ENCODE assay signal across 17 cellular contexts in genomic region chr11:126475627-126475991, GRCh38.
"Had no signal": no experiment of that assay in that cellular context is flagged by ENCODE, and none has a peak within 500 bp of the region (broad histone marks: within the 10 kb centered on the region; RNA-seq: fewer than 3 reads in every experiment).

No MANE protein-coding gene starts in this region.

- H3K27me3 ChIP-seq: hepatocyte had no signal

- H3K27ac ChIP-seq: hepatocyte, transverse colon had no signal

- H3K4me3 ChIP-seq: hepatocyte, lung, transverse colon had no signal

- H3K36me3 ChIP-seq: transverse colon had no signal

- H3K9me3 Mint-ChIP-seq: activated CD8-positive, alpha-beta T cell treated with anti-CD3 and anti-CD28 coated beads for 36 hours; activated naive CD8-positive, alpha-beta T cell treated with anti-CD3 and anti-CD28 coated beads, Interleukin-2, amount 10 ng/mL, durations not matched to agents 7 days and 5 days; activated T-cell treated with anti-CD3 and anti-CD28 coated beads, Interleukin-2, amount 50 U/mL, for 24 hours; activated T-helper 2 cell treated with anti-CD3 and anti-CD28 coated beads, Interferon-gamma antibody, Interleukin-2, Interleukin-4, amounts not matched to agents 10 μg/mL and 5 μg/mL and 100 μg/mL, durations not matched to agents 14 hours and 24 hours and 36 hours; effector memory CD8-positive, alpha-beta T cell; mesothelial cell of epicardium; nephron progenitor cell; stimulated activated naive CD8-positive, alpha-beta T cell treated with anti-CD3 and anti-CD28 coated beads, Interleukin-15, Interleukin-2, amounts not matched to agents 100 ng/mL and 50 ng/mL, for 24 hours had no signal

- DNase-seq: activated CD4-positive, alpha-beta T cell treated with anti-CD3 and anti-CD28 coated beads for 48 hours; activated CD4-positive, CD25-positive, alpha-beta regulatory T cell; activated CD8-positive, alpha-beta T cell treated with anti-CD3 and anti-CD28 coated beads for 36 hours; activated naive CD4-positive, alpha-beta T cell treated with Interleukin-2 at 50 U/mL for 16 hours; activated naive CD8-positive, alpha-beta T cell treated with anti-CD3 and anti-CD28 coated beads, Interleukin-2, amount 10 ng/mL, durations not matched to agents 7 days and 5 days; activated T-cell treated with anti-CD3 and anti-CD28 coated beads, Interleukin-2, amount 50 U/mL, for 24 hours; effector memory CD8-positive, alpha-beta T cell; foreskin fibroblast; left colon; nephron progenitor cell; occipital lobe; transverse colon had no signal

- H3K4me3 Mint-ChIP-seq: activated CD8-positive, alpha-beta T cell treated with anti-CD3 and anti-CD28 coated beads for 36 hours; activated naive CD8-positive, alpha-beta T cell treated with anti-CD3 and anti-CD28 coated beads, Interleukin-2, amount 10 ng/mL, durations not matched to agents 7 days and 5 days; activated T-cell treated with anti-CD3 and anti-CD28 coated beads, Interleukin-2, amount 50 U/mL, for 24 hours; effector memory CD8-positive, alpha-beta T cell; mesothelial cell of epicardium; nephron progenitor cell; stimulated activated naive CD8-positive, alpha-beta T cell treated with anti-CD3 and anti-CD28 coated beads, Interleukin-15, Interleukin-2, amounts not matched to agents 100 ng/mL and 50 ng/mL, for 24 hours had no signal

- H3K27ac Mint-ChIP-seq: activated CD8-positive, alpha-beta T cell treated with anti-CD3 and anti-CD28 coated beads for 36 hours; activated naive CD8-positive, alpha-beta T cell treated with anti-CD3 and anti-CD28 coated beads, Interleukin-2, amount 10 ng/mL, durations not matched to agents 7 days and 5 days; activated T-cell treated with anti-CD3 and anti-CD28 coated beads, Interleukin-2, amount 50 U/mL, for 24 hours; activated T-helper 2 cell treated with anti-CD3 and anti-CD28 coated beads, Interferon-gamma antibody, Interleukin-2, Interleukin-4, amounts not matched to agents 10 μg/mL and 5 μg/mL and 100 μg/mL, durations not matched to agents 14 hours and 24 hours and 36 hours; effector memory CD8-positive, alpha-beta T cell; mesothelial cell of epicardium; stimulated activated naive CD8-positive, alpha-beta T cell treated with anti-CD3 and anti-CD28 coated beads, Interleukin-15, Interleukin-2, amounts not matched to agents 100 ng/mL and 50 ng/mL, for 24 hours had no signal

- H3K36me3 Mint-ChIP-seq: activated naive CD8-positive, alpha-beta T cell treated with anti-CD3 and anti-CD28 coated beads, Interleukin-2, amount 10 ng/mL, durations not matched to agents 7 days and 5 days; mesothelial cell of epicardium had no signal

- ATAC-seq: activated CD8-positive, alpha-beta T cell treated with anti-CD3 and anti-CD28 coated beads for 36 hours; effector memory CD8-positive, alpha-beta T cell; left colon had no signal

- H3K27me3 Mint-ChIP-seq: activated CD8-positive, alpha-beta T cell treated with anti-CD3 and anti-CD28 coated beads for 36 hours; activated naive CD8-positive, alpha-beta T cell treated with anti-CD3 and anti-CD28 coated beads, Interleukin-2, amount 10 ng/mL, durations not matched to agents 7 days and 5 days; activated T-cell treated with anti-CD3 and anti-CD28 coated beads, Interleukin-2, amount 50 U/mL, for 24 hours; stimulated activated naive CD8-positive, alpha-beta T cell treated with anti-CD3 and anti-CD28 coated beads, Interleukin-15, Interleukin-2, amounts not matched to agents 100 ng/mL and 50 ng/mL, for 24 hours had no signal

- H3K4me2 ChIP-seq: hepatocyte had no signal

- H3K9me3 ChIP-seq: transverse colon had no signal
